1 cellular context compared by ENCODE assay signal in the genomic region with DNA sequence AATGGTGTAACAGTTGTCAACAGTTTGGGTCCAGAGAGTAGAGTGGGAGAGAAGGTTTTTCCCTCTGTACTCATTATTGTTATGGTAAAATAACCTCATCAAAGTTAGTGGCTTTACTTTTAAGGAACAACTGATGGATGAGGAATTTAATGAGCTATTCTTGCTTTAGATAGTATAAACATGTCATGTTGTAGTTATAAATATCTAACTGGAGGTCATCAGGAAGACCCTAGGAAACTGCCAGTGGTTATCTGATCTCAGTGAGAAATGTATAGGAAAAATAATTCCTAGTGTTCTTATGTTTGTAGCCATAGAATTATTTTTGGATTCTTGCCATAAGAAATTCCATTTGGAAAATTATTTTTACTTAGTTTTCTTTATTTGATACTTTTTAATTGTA.
TF ChIP-seq lines count a peak whose summit lies in the region.

No MANE protein-coding gene starts in this region.

TF ChIP-seq in HEK293, 187 proteins besides CTCF, POLR2A, EP300 and RAD21:
- TF ChIP-seq, protein P1, sequence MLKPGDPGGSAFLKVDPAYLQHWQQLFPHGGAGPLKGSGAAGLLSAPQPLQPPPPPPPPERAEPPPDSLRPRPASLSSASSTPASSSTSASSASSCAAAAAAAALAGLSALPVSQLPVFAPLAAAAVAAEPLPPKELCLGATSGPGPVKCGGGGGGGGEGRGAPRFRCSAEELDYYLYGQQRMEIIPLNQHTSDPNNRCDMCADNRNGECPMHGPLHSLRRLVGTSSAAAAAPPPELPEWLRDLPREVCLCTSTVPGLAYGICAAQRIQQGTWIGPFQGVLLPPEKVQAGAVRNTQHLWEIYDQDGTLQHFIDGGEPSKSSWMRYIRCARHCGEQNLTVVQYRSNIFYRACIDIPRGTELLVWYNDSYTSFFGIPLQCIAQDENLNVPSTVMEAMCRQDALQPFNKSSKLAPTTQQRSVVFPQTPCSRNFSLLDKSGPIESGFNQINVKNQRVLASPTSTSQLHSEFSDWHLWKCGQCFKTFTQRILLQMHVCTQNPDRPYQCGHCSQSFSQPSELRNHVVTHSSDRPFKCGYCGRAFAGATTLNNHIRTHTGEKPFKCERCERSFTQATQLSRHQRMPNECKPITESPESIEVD (tag by site-specific recombination; IDR thresholded peaks at IDR 0.05): peak; percentile 28; the same call in 1 of the 2 replicates
- no peak for TF ChIP-seq YY2 (tag by site-specific recombination; IDR thresholded peaks at IDR 0.05)
